ENCODE assay signal across 1 cellular context in the genomic region with DNA sequence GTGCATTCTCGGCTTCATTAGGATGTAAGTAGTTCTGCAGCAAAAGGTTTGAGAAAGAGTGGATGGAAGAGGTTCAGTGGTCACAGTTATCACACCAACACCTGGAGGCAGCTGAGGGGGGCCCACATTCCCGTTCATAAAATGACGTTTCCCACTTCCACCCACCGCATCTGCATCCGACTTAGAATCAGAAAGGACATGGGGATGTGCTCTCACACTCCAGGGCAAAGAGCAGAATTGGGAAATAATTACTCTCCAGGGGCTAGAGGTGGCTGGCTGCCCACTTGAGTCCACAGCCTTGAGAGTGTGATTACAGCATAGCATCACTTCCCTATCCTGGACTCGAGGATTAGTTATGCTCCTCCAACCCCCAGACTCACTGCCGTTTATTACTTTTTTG.
TF ChIP-seq lines count a peak whose summit lies in the region.

No MANE protein-coding gene starts in this region.

TF ChIP-seq in HepG2, 621 proteins besides CTCF, POLR2A, EP300 and RAD21 (continued from another document):
- TF ChIP-seq ZNF839 (CRISPR knock-in tag; IDR thresholded peaks at IDR 0.05; ENCODE audit: borderline replicate concordance) (0 out of 2 replicates have a peak, but pooled peaks have one; percentile 53), HNF4A (CRISPR knock-in tag; IDR thresholded peaks at IDR 0.05) (peak; percentile 39), CEBPB (IDR thresholded peaks at IDR 0.05; ENCODE audit: borderline replicate concordance, low read depth, low read length) (peak; percentile 49; the same call in 1 of the 2 replicates), HNF4G (IDR thresholded peaks at IDR 0.05; ENCODE audit: borderline replicate concordance, low read depth, low read length) (no peak), HNF4G (CRISPR knock-in tag; IDR thresholded peaks at IDR 0.05; ENCODE audit: borderline replicate concordance, low read depth) (0 out of 2 replicates have a peak, but pooled peaks have one; percentile 26), ZNF724P (CRISPR knock-in tag; IDR thresholded peaks at IDR 0.05; ENCODE audit: borderline replicate concordance) (no peak), ZNF282 (IDR thresholded peaks at IDR 0.05; ENCODE audit: partially characterized antibody) (no peak), RBM22 (optimal IDR thresholded peaks at IDR 0.05; ENCODE audit: low read length) (peak; percentile 68)
TF ChIP-seq in HepG2: peak in this region for 7.
